ENCODE assay signal across 8 cellular contexts in genomic region chr3:150761831-150762661, GRCh38. TPM values are rescaled to one million over a fixed set of nuclear protein-coding genes. Genes with fewer than 3 reads are reported as not detected.
DNase-seq lines count a peak whose midpoint lies in the region; ATAC-seq and TF ChIP-seq lines count a peak whose summit lies in the region.

No MANE protein-coding gene starts in this region.

- H3K4me3 Mint-ChIP-seq in chondrocyte (ENCODE audit: unreplicated experiment): peak overlapping the region; percentile 88

- peaks cover 1% of the 10 kb centered on the region for H3K36me3 Mint-ChIP-seq in chondrocyte (ENCODE audit: low read depth)

- TF ChIP-seq CTCF in NB4 (IDR thresholded peaks at IDR 0.05; ENCODE audit: low read depth, low read length) (no peak), chondrocyte (IDR thresholded peaks at IDR 0.05) (peak; percentile 6)

- no peak for TF ChIP-seq POLR2A in NB4 (IDR thresholded peaks at IDR 0.05; ENCODE audit: extremely low read depth, insufficient read length)

- no peak for ATAC-seq in GM21825 (IDR thresholded peaks at IDR 0.05; ENCODE audit: unreplicated experiment)
- no peak for ATAC-seq in HG03442 (IDR thresholded peaks at IDR 0.05; ENCODE audit: unreplicated experiment)

- no peaks in the 10 kb centered on the region for H3K27me3 Mint-ChIP-seq in chondrocyte (ENCODE audit: low read depth)

- DNase-seq in EL: peak; percentile 70
- peak; percentile 54 for DNase-seq in NB4 (ENCODE audit: low read depth)
- peak; percentile 44 for DNase-seq in UCSD-AML1 (lab: John Stamatoyannopoulos, UW; ENCODE audit: unreplicated experiment)
- no peak for DNase-seq in chondrocyte (ENCODE audit: low spot score)
- DNase-seq in kidney tubule cell (ENCODE audit: low spot score): peak; percentile 66
- DNase-seq in stimulated activated CD4-positive, alpha-beta T cell treated with anti-CD3 and anti-CD28 coated beads, Interleukin-1b, Interleukin-23, amount 100 ng/mL, for 48 hours: peak; percentile 44

- peak overlapping the region; percentile 92 for H3K27ac Mint-ChIP-seq in chondrocyte (ENCODE audit: unreplicated experiment)

- H3K9me3 Mint-ChIP-seq in chondrocyte (ENCODE audit: low read depth): no peaks in the 10 kb centered on the region

- peaks cover 56% of the 10 kb centered on the region for H3K4me1 Mint-ChIP-seq in chondrocyte (ENCODE audit: low read depth)

- H3K4me3 ChIP-seq in NB4 (ENCODE audit: low read depth, low read length): peak overlapping the region; percentile 68

RNA-seq across cellular contexts. Expression of gene SIAH2, which starts 0.9 kb away (rescaled TPM):
- 24.3 to 39.7 TPM (median 39.2 TPM) in 3 replicates for total RNA-seq in chondrocyte

RNA-seq across cellular contexts. Expression of gene ERICH6, which starts 58.3 kb away (rescaled TPM):
- total RNA-seq in chondrocyte: not detected in 3 replicates
